ENCODE assay signal across 19 cellular contexts in the genomic region with DNA sequence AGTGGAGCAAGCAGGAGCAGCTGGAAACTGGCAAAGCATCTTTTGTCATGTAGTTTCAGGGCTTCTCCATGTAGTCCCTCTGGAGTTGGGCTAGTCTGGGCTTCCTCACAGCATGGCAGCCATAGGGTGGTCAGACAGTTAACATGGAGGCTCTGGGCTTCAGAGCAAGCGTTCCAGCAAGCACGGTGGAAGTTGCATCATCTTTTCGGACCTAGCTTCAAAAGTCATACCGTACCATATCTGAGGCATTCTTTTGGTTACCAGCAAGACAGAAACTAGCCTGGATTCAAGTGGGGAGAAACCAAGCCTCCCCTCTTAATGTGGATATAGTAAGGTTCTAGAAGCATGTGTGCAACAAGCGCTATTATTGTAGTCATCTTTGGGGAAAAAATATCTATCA.
DNase-seq lines count a peak whose midpoint lies in the region; ATAC-seq, FAIRE-seq and TF ChIP-seq lines count a peak whose summit lies in the region.
"Had no signal": no experiment of that assay in that cellular context is flagged by ENCODE, and none has a peak within 500 bp of the region (broad histone marks: within the 10 kb centered on the region; RNA-seq: fewer than 3 reads in every experiment).

No MANE protein-coding gene starts in this region.

- TF ChIP-seq CTCF in H9 (conservative IDR thresholded peaks at IDR 0.05) (no peak), K562 (IDR thresholded peaks at IDR 0.05 in 2 of 3, conservative IDR thresholded peaks at IDR 0.05 in 1 of 3; ENCODE audit: insufficient read depth in 2 of 3, low read depth in 1 of 3, low read length in 3 of 3) (no peak), neural crest cell (conservative IDR thresholded peaks at IDR 0.05) (no peak)

- no peak overlapping the region for H3T11ph ChIP-seq in H9 (ENCODE audit: low read length)

- H3K23me2 ChIP-seq in H9 (ENCODE audit: insufficient read length, low read depth, low read length, poor library complexity, severe bottlenecking), result no peaks in the 10 kb centered on the region

- no peak overlapping the region for H3K9ac ChIP-seq in BLaER1 treated with 17β-estradiol and CSF1 and Interleukin-3, amounts not matched to agents 10 nM and 100 nM
- no peak overlapping the region for H3K9ac ChIP-seq in H9 (ENCODE audit: extremely low read depth, insufficient read length, low read length)
- no peak overlapping the region for H3K9ac ChIP-seq in K562 (ENCODE audit: insufficient read depth in 1 of 2, low read depth in 2 of 2, low read length in 2 of 2)

- no peaks in the 10 kb centered on the region for H3K79me1 ChIP-seq in H9 (ENCODE audit: insufficient read depth, low read depth, low read length, poor library complexity, severe bottlenecking)

- H4K8ac ChIP-seq in H9 (replicated peaks; ENCODE audit: insufficient read length, low read depth, low read length), result no peak overlapping the region

- no peak for DNase-seq in H9
- DNase-seq in K562 (ENCODE audit: extremely low read depth in 1 of 4, low spot score in 3 of 4), result no peak
- no peak for DNase-seq in neural crest cell (ENCODE audit: low read depth, low spot score)
- no peak for DNase-seq in NOMO-1 treated with dmso at 0.1 percent for 144 hours (lab: John Stamatoyannopoulos, UW; ENCODE audit: unreplicated experiment)
- no peak for DNase-seq in DMS79 treated with DMSO at 0.1 percent for 48 hours (lab: John Stamatoyannopoulos, UW)
- DNase-seq in NCI-H510A (lab: John Stamatoyannopoulos, UW), result no peak
- DNase-seq: ACHN, Calu3, DND-41, EL, HCEC 1CT, KG1 had no signal

- intact Hi-C loops in K562 (cut with micrococcal nuclease), result no loop called here

- FAIRE-seq in K562 (lab: Jason Lieb, UNC), result no peak
- FAIRE-seq: A204.1, GM12878 had no signal

- no peaks in the 10 kb centered on the region for H3K27me3 Mint-ChIP-seq in H9 (ENCODE audit: low read depth)
- no peaks in the 10 kb centered on the region for H3K27me3 Mint-ChIP-seq in neural crest cell (ENCODE audit: low read depth)

- H3K27ac Mint-ChIP-seq in H9 (peak overlapping the region in 2 of 3 experiments; percentile 23 to 74; a peak in 3 of 7 replicates), neural crest cell (ENCODE audit: unreplicated experiment) (peak overlapping the region; percentile 19)
- H3K27ac Mint-ChIP-seq: IgD-negative memory B cell had no signal

- no peak for TF ChIP-seq EP300 in K562 (IDR thresholded peaks at IDR 0.05; ENCODE audit: low read length)

- no peak overlapping the region for H3K14ac ChIP-seq in H9 (ENCODE audit: insufficient read depth, low read length)

- no peak overlapping the region for H3K4ac ChIP-seq in H9 (ENCODE audit: low read depth, low read length)

- no peak overlapping the region for H3K27ac ChIP-seq in BLaER1 treated with 17β-estradiol and CSF1 and Interleukin-3, amounts not matched to agents 10 nM and 100 nM
- H3K27ac ChIP-seq in H9 (ENCODE audit: insufficient read length, low read depth, low read length) (no peak overlapping the region), K562 (ENCODE audit: extremely low read depth, low read depth, low read length) (no peak overlapping the region)
- H3K27ac ChIP-seq: HL-60 had no signal

- H3K27me3 ChIP-seq in BLaER1 treated with 17β-estradiol and CSF1 and Interleukin-3, amounts not matched to agents 10 nM and 100 nM, result no peaks in the 10 kb centered on the region
- H3K27me3 ChIP-seq in H9 (ENCODE audit: insufficient read depth, low read length), result no peaks in the 10 kb centered on the region
- H3K27me3 ChIP-seq in K562 (ENCODE audit: control insufficient read depth in 2 of 2, insufficient read depth in 2 of 2, low read length in 2 of 2), result no peaks in the 10 kb centered on the region

- H3K9me3 Mint-ChIP-seq in H9 (0 out of 5 replicates have a peak, but pooled peaks cover 0 to 2% of the 10 kb centered on the region in 2 experiments), neural crest cell (peaks cover 3% of the 10 kb centered on the region)
- H3K9me3 Mint-ChIP-seq: CD8-positive, alpha-beta T cell; IgD-negative memory B cell had no signal

- H2BK20ac ChIP-seq in H9 (ENCODE audit: low read depth, low read length, poor library complexity, severe bottlenecking), result peak overlapping the region; percentile 26

- no TSS peak for BruUV-seq in K562 (replicated peaks; lab: Mats Ljungman, UMichigan)

- WGBS in H9 (ENCODE audit: extremely low coverage, insufficient read length, low lambda C conversion rate), result no CpG with 5 or more reads among the region's 5 CpGs
- WGBS in K562 (ENCODE audit: insufficient coverage, low coverage, missing lambda C conversion rate), result 7% methylated on average over 5 of the region's 5 CpGs

- ATAC-seq in K562, result peak; percentile 42
- ATAC-seq in HG02610 (IDR thresholded peaks at IDR 0.05; ENCODE audit: unreplicated experiment), result no peak

- H4K20me1 ChIP-seq in BLaER1 treated with 17β-estradiol and CSF1 and Interleukin-3, amounts not matched to agents 10 nM and 100 nM, result no peaks in the 10 kb centered on the region
- no peaks in the 10 kb centered on the region for H4K20me1 ChIP-seq in H9 (ENCODE audit: control insufficient read depth, insufficient read depth, insufficient read length)
- H4K20me1 ChIP-seq in K562 (replicated peaks; ENCODE audit: control insufficient read depth, insufficient read depth, low read length), result no peaks in the 10 kb centered on the region

- no peak for TF ChIP-seq POLR2A in K562 (conservative IDR thresholded peaks at IDR 0.05)

- H3K56ac ChIP-seq in H9 (ENCODE audit: insufficient read length, low read depth, low read length), result no peak overlapping the region

- H3K4me3 Mint-ChIP-seq in H9, result no peak overlapping the region
- no peak overlapping the region for H3K4me3 Mint-ChIP-seq in neural crest cell
- H3K4me3 Mint-ChIP-seq: IgD-negative memory B cell had no signal

- no peak overlapping the region for H2BK15ac ChIP-seq in H9 (ENCODE audit: low read depth, low read length)

- no peak overlapping the region for H2AK5ac ChIP-seq in H9 (ENCODE audit: insufficient read length, low read length)

- no peak overlapping the region for H3K4me3 ChIP-seq in BLaER1 treated with 17β-estradiol and CSF1 and Interleukin-3, amounts not matched to agents 10 nM and 100 nM
- no peak overlapping the region for H3K4me3 ChIP-seq in K562
- H3K4me3 ChIP-seq: GM12878 had no signal

- H2BK12ac ChIP-seq in H9 (ENCODE audit: insufficient read length, low read depth, low read length), result no peak overlapping the region

- CTCF ChIA-PET in K562 (lab: Yijun Ruan, JAX; ENCODE audit: low intra/inter-chr PET ratio), result no interaction called here

- H3K4me1 Mint-ChIP-seq in H9 (peaks cover 31 to 33% of the 10 kb centered on the region in 2 experiments), neural crest cell (peaks cover 3% of the 10 kb centered on the region)

- H4K91ac ChIP-seq in H9 (ENCODE audit: insufficient read length, low read depth, low read length), result no peak overlapping the region

- H3K36me3 Mint-ChIP-seq in H9 (ENCODE audit: insufficient read depth in 1 of 3, low read depth in 3 of 3), result no peaks in the 10 kb centered on the region
- H3K36me3 Mint-ChIP-seq in neural crest cell (ENCODE audit: low read depth), result no peaks in the 10 kb centered on the region
- H3K36me3 Mint-ChIP-seq: CD8-positive, alpha-beta T cell; IgD-negative memory B cell had no signal

- H3K9me1 ChIP-seq in K562 (ENCODE audit: control insufficient read depth, insufficient read depth, low read length), result no peaks in the 10 kb centered on the region

- no peak overlapping the region for H3K23ac ChIP-seq in H9 (ENCODE audit: insufficient read length, low read depth, low read length)

- H4K5ac ChIP-seq in H9 (ENCODE audit: insufficient read length, low read depth, low read length), result no peak overlapping the region

- peak overlapping the region in 6 of 11 experiments; percentile 8 to 76 (median 28); a peak in 7 of 22 replicates for H3K4me2 ChIP-seq in BLaER1 treated with 17β-estradiol and CSF1 and Interleukin-3, amounts not matched to agents 10 nM and 100 nM
- H3K4me2 ChIP-seq in H9 (ENCODE audit: insufficient read depth, insufficient read length, low read length), result no peak overlapping the region
- H3K4me2 ChIP-seq in K562 (ENCODE audit: insufficient read depth, low read length), result no peak overlapping the region

- no peaks in the 10 kb centered on the region for H3K36me3 ChIP-seq in BLaER1 treated with 17β-estradiol and CSF1 and Interleukin-3, amounts not matched to agents 10 nM and 100 nM
- no peaks in the 10 kb centered on the region for H3K36me3 ChIP-seq in K562 (ENCODE audit: control insufficient read depth, insufficient read depth, low read length)

- H3K79me2 ChIP-seq in H9 (ENCODE audit: insufficient read depth, low read length), result no peaks in the 10 kb centered on the region
- no peaks in the 10 kb centered on the region for H3K79me2 ChIP-seq in K562 (ENCODE audit: control insufficient read depth, insufficient read depth, low read length)

- peaks cover 0 to 6% (median 0%) of the 10 kb centered on the region in 11 experiments; a peak in 1 of 22 replicates for H3K9me3 ChIP-seq in BLaER1 treated with 17β-estradiol and CSF1 and Interleukin-3, amounts not matched to agents 10 nM and 100 nM (replicated peaks in 1 of 11)
- H3K9me3 ChIP-seq in H9 (ENCODE audit: control insufficient read depth, low read depth, low read length) (no peaks in the 10 kb centered on the region), K562 (replicated peaks; ENCODE audit: control insufficient read depth, insufficient read depth, low read depth, low read length) (no peaks in the 10 kb centered on the region)

- H2AFZ ChIP-seq in H9 (ENCODE audit: low read length), result no peak overlapping the region
- no peak overlapping the region for H2AFZ ChIP-seq in K562 (ENCODE audit: low read depth, low read length)

- H2BK120ac ChIP-seq in H9 (ENCODE audit: low read depth, low read length, poor library complexity, severe bottlenecking), result no peak overlapping the region

- peaks cover 13 to 30% (median 18%) of the 10 kb centered on the region in 10 experiments; a peak in 18 of 20 replicates for H3K4me1 ChIP-seq in BLaER1 treated with 17β-estradiol and CSF1 and Interleukin-3, amounts not matched to agents 10 nM and 100 nM
- no peaks in the 10 kb centered on the region; the same call in 1 of the 2 replicates for H3K4me1 ChIP-seq in H9 (ENCODE audit: insufficient read depth, low read length)
- H3K4me1 ChIP-seq in K562 (replicated peaks in 1 of 2; ENCODE audit: control insufficient read depth in 2 of 2, insufficient read depth in 2 of 2, low read length in 2 of 2), result no peaks in the 10 kb centered on the region

- no peak overlapping the region for H3K18ac ChIP-seq in H9 (ENCODE audit: insufficient read length, low read depth, low read length)

- TF ChIP-seq RAD21 in K562 (CRISPR knock-in tag; conservative IDR thresholded peaks at IDR 0.05 in 1 of 2, IDR thresholded peaks at IDR 0.05 in 1 of 2), result no peak

- H2BK5ac ChIP-seq in H9 (ENCODE audit: insufficient read length, low read length), result no peak overlapping the region

- in situ Hi-C loops in K562 (cut with MboI), result no loop called here

- POLR2A ChIA-PET in K562 (lab: Yijun Ruan, JAX), result interaction anchor here (0.7 kb wide), 1 partner anchor 149 kb away, joined by 3 read pairs; a partner anchor contains a TSS

Comparison
In these comparisons a context has a peak if more than half of its experiments do, and no peak if none do; other contexts are left out.
1. H3K4me2 ChIP-seq: peak in BLaER1 treated with 17β-estradiol and CSF1 and Interleukin-3, amounts not matched to agents 10 nM and 100 nM (6 of 11); none in H9 (single experiment) and K562 (single experiment).